18 cellular contexts compared by ENCODE assay signal in the genomic region with DNA sequence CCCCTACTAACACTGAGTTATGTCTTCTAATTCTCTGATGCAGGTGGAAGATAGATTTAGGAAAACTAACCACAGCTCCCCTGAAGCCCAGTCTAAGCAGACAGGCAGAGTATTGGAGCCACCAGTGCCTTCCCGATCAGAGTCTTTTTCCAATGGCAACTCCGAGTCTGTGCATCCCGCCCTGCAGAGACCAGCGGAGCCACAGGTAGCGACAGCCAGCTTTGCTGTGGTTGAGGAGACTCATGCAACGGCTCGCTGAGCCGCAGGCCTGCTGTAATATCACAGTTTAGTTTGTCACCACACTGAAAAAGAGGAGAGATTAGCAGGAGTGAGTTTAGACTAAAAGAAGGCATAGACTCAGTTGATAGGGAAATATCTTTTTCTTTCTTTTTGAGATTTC.
DNase-seq lines count a peak whose midpoint lies in the region; ATAC-seq and TF ChIP-seq lines count a peak whose summit lies in the region.
"Had no signal": no experiment of that assay in that cellular context is flagged by ENCODE, and none has a peak within 500 bp of the region (broad histone marks: within the 10 kb centered on the region; RNA-seq: fewer than 3 reads in every experiment).

No MANE protein-coding gene starts in this region.

- no peak overlapping the region for H3K18ac ChIP-seq in H9 (ENCODE audit: insufficient read length, low read depth, low read length)

- peaks cover 0 to 13% (median 5%) of the 10 kb centered on the region in 4 donors for H3K4me1 Mint-ChIP-seq in CD4-positive, alpha-beta memory T cell
- H3K4me1 Mint-ChIP-seq in H9 (peaks cover 2% of the 10 kb centered on the region in 2 experiments; a peak in 1 of 4 replicates), nephron progenitor cell (no peaks in the 10 kb centered on the region), CD14-positive monocyte (no peaks in the 10 kb centered on the region)
- H3K4me1 Mint-ChIP-seq: B cell had no signal

- peaks cover 69% of the 10 kb centered on the region for H3K36me3 ChIP-seq in CD4-positive, alpha-beta memory T cell (ENCODE audit: insufficient read depth, low read length)

- intact Hi-C loops in CD4-positive, alpha-beta memory T cell (cut with micrococcal nuclease): no loop called here
- intact Hi-C loops in CD14-positive monocyte (cut with micrococcal nuclease): no loop called here

- CTCF ChIA-PET in CD4-positive, alpha-beta memory T cell (lab: Charles Lee; ENCODE audit: partially characterized antibody): no interaction called here

- H4K8ac ChIP-seq in H9 (replicated peaks; ENCODE audit: insufficient read length, low read depth, low read length): no peak overlapping the region

- ATAC-seq in HG02610 (IDR thresholded peaks at IDR 0.05; ENCODE audit: unreplicated experiment): no peak
- ATAC-seq: HCT116 had no signal

- H2AFZ ChIP-seq in H9 (ENCODE audit: low read length): no peak overlapping the region
- H2AFZ ChIP-seq: PC-9 had no signal

- H4K91ac ChIP-seq in H9 (ENCODE audit: insufficient read length, low read depth, low read length): no peak overlapping the region

- no peak overlapping the region for H3K23ac ChIP-seq in H9 (ENCODE audit: insufficient read length, low read depth, low read length)

- H3K27me3 ChIP-seq in CD4-positive, alpha-beta memory T cell (ENCODE audit: insufficient read depth, low read length): no peaks in the 10 kb centered on the region
- no peaks in the 10 kb centered on the region for H3K27me3 ChIP-seq in H9 (ENCODE audit: insufficient read depth, low read length)
- no peaks in the 10 kb centered on the region for H3K27me3 ChIP-seq in layer of hippocampus (ENCODE audit: control insufficient read depth, insufficient read depth, low read length)

- no peak overlapping the region for H3K4ac ChIP-seq in H9 (ENCODE audit: low read depth, low read length)

- no peak overlapping the region for H2BK12ac ChIP-seq in H9 (ENCODE audit: insufficient read length, low read depth, low read length)

- no peak overlapping the region for H2BK20ac ChIP-seq in H9 (ENCODE audit: low read depth, low read length, poor library complexity, severe bottlenecking)

- no peak for DNase-seq in CD4-positive, alpha-beta memory T cell
- DNase-seq in H9 (no peak), nephron progenitor cell (no peak), CD14-positive monocyte (ENCODE audit: low spot score) (no peak), NOMO-1 (lab: John Stamatoyannopoulos, UW; ENCODE audit: unreplicated experiment in 2 of 2) (no peak)
- DNase-seq: DMS79 treated with DMSO at 0.1 percent for 48 hours, KBM-7, MV-4-11, NCI-H1417, NCI-H1930, NCI-H2171, NCI-H510A, NCI-H774, PC-9 had no signal

- no peak overlapping the region for H2AK5ac ChIP-seq in H9 (ENCODE audit: insufficient read length, low read length)

- POLR2A ChIA-PET in CD4-positive, alpha-beta memory T cell (lab: Charles Lee; ENCODE audit: partially characterized antibody): no interaction called here

- no peak overlapping the region for H3K14ac ChIP-seq in H9 (ENCODE audit: insufficient read depth, low read length)

- no peaks in the 10 kb centered on the region for H3K23me2 ChIP-seq in H9 (ENCODE audit: insufficient read length, low read depth, low read length, poor library complexity, severe bottlenecking)

- no peak overlapping the region for H2BK120ac ChIP-seq in H9 (ENCODE audit: low read depth, low read length, poor library complexity, severe bottlenecking)

- H3K9ac ChIP-seq in H9 (ENCODE audit: extremely low read depth, insufficient read length, low read length): no peak overlapping the region

- H3K79me1 ChIP-seq in H9 (ENCODE audit: insufficient read depth, low read depth, low read length, poor library complexity, severe bottlenecking): no peaks in the 10 kb centered on the region

- H4K20me1 ChIP-seq in H9 (ENCODE audit: control insufficient read depth, insufficient read depth, insufficient read length): no peaks in the 10 kb centered on the region

- no peaks in the 10 kb centered on the region for H3K4me1 ChIP-seq in CD4-positive, alpha-beta memory T cell (ENCODE audit: insufficient read depth, low read length)
- no peaks in the 10 kb centered on the region for H3K4me1 ChIP-seq in H9 (ENCODE audit: insufficient read depth, low read length)

- no peak overlapping the region for H4K5ac ChIP-seq in H9 (ENCODE audit: insufficient read length, low read depth, low read length)

- peaks cover 61 to 84% of the 10 kb centered on the region in 2 donors for H3K36me3 Mint-ChIP-seq in CD4-positive, alpha-beta memory T cell
- peaks cover 23 to 58% (median 58%) of the 10 kb centered on the region in 3 experiments; a peak in 6 of 7 replicates for H3K36me3 Mint-ChIP-seq in H9 (ENCODE audit: insufficient read depth in 1 of 3, low read depth in 3 of 3)
- H3K36me3 Mint-ChIP-seq in nephron progenitor cell (ENCODE audit: low read depth): peaks cover 72% of the 10 kb centered on the region
- H3K36me3 Mint-ChIP-seq in CD14-positive monocyte: peaks cover 85 to 95% of the 10 kb centered on the region in 2 donors

- H3K9me3 ChIP-seq in CD4-positive, alpha-beta memory T cell (ENCODE audit: control insufficient read depth in 1 of 2, low read length in 2 of 2): no peaks in the 10 kb centered on the region
- H3K9me3 ChIP-seq in H9 (ENCODE audit: control insufficient read depth, low read depth, low read length): no peaks in the 10 kb centered on the region

- WGBS in H9 (ENCODE audit: extremely low coverage, insufficient read length, low lambda C conversion rate): no CpG with 5 or more reads among the region's 8 CpGs

- H3K27ac ChIP-seq in CD4-positive, alpha-beta memory T cell (ENCODE audit: low read depth, low read length): no peak overlapping the region
- H3K27ac ChIP-seq in H9 (ENCODE audit: insufficient read length, low read depth, low read length) (no peak overlapping the region), layer of hippocampus (ENCODE audit: low read depth, low read length) (peak overlapping the region; percentile 12)
- H3K27ac ChIP-seq: PC-9 had no signal

- H3K56ac ChIP-seq in H9 (ENCODE audit: insufficient read length, low read depth, low read length): no peak overlapping the region

- H3K4me3 ChIP-seq in CD4-positive, alpha-beta memory T cell (ENCODE audit: low read length in 2 of 2): no peak overlapping the region
- H3K4me3 ChIP-seq: PC-9 had no signal

- no peak overlapping the region for H2BK15ac ChIP-seq in H9 (ENCODE audit: low read depth, low read length)

- H3K9me3 Mint-ChIP-seq in CD4-positive, alpha-beta memory T cell: no peaks in the 10 kb centered on the region
- H3K9me3 Mint-ChIP-seq in H9 (no peaks in the 10 kb centered on the region), nephron progenitor cell (no peaks in the 10 kb centered on the region), CD14-positive monocyte (no peaks in the 10 kb centered on the region)

- H3K27ac Mint-ChIP-seq in CD4-positive, alpha-beta memory T cell: peak overlapping the region in 5 of 7 donors; percentile 4 to 41 (median 31)
- H3K27ac Mint-ChIP-seq in H9 (peak overlapping the region in 2 of 3 experiments; percentile 43 to 81; a peak in 2 of 7 replicates), nephron progenitor cell (peak overlapping the region; percentile 20), CD14-positive monocyte (no peak overlapping the region)

- no peak overlapping the region for H3K4me2 ChIP-seq in H9 (ENCODE audit: insufficient read depth, insufficient read length, low read length)
- H3K4me2 ChIP-seq: PC-9 had no signal

- H3K27me3 Mint-ChIP-seq in CD4-positive, alpha-beta memory T cell: no peaks in the 10 kb centered on the region
- H3K27me3 Mint-ChIP-seq in H9 (ENCODE audit: low read depth) (no peaks in the 10 kb centered on the region), nephron progenitor cell (ENCODE audit: low read depth, poor library complexity) (peaks cover 3% of the 10 kb centered on the region), CD14-positive monocyte (ENCODE audit: low read depth in 3 of 3) (no peaks in the 10 kb centered on the region)
- H3K27me3 Mint-ChIP-seq: B cell had no signal

- TF ChIP-seq CTCF in H9 (conservative IDR thresholded peaks at IDR 0.05) (no peak), nephron progenitor cell (IDR thresholded peaks at IDR 0.05) (no peak), CD14-positive monocyte (IDR thresholded peaks at IDR 0.05) (no peak)

- H2BK5ac ChIP-seq in H9 (ENCODE audit: insufficient read length, low read length): no peak overlapping the region

- H3K4me3 Mint-ChIP-seq in CD4-positive, alpha-beta memory T cell: no peak overlapping the region
- H3K4me3 Mint-ChIP-seq in H9 (no peak overlapping the region), nephron progenitor cell (no peak overlapping the region), CD14-positive monocyte (no peak overlapping the region)
- H3K4me3 Mint-ChIP-seq: B cell had no signal

- H3K79me2 ChIP-seq in H9 (ENCODE audit: insufficient read depth, low read length): no peaks in the 10 kb centered on the region

- no peak overlapping the region for H3T11ph ChIP-seq in H9 (ENCODE audit: low read length)

Comparison
In these comparisons a context has a peak if more than half of its experiments do, and no peak if none do; other contexts are left out.
1. H3K27ac Mint-ChIP-seq: peak in CD4-positive, alpha-beta memory T cell (5 of 7), H9 (2 of 3) and nephron progenitor cell (single experiment); none in CD14-positive monocyte (0 of 7).